In the genomic region with DNA sequence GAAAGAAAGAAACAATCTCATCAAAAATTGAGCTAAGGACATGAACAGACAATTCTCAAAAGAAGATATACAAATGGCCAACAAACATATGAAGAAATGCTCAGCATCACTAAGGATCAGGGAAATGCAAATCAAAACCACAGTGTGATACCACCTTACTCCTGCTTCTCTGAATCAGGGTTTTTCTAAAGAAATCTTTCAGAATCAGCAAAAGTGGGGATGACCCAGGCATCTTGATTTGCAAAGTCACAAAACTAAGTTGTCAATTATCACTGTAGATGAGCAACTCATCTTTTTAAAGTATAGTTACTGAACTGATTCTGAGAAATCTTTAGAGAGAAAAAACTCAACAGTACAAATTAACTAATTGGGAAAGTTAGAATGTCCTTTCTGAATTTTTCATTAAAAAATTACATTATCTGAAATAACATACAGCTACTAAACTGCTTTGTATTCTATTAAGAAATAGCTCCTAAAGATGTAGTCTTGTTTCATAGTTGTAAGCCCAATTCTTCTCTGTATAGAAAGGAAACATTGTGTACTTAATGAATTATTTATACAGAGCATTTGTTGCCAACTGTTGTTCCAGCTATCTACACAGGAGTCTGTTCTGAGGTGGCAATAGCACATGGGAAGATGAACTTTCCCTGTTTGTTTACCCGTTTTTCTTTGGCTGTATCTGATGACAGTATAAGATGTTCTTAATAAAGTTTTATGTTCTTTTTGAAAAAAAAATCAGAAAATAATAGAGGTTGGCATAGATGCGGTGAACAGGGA, we compare ENCODE assay signal across 7 cellular contexts. TPM values are rescaled to one million over a fixed set of nuclear protein-coding genes. Genes with fewer than 3 reads are reported as not detected.
DNase-seq lines count a peak whose midpoint lies in the region; ATAC-seq and TF ChIP-seq lines count a peak whose summit lies in the region.
"Not testable (repeated sequence)": the region's sequence is repeated elsewhere in the genome, so short reads cannot be mapped to it uniquely, and the experiment has no call there.

No MANE protein-coding gene starts in this region.

- H3K27ac Mint-ChIP-seq in IgD-negative memory B cell (peak overlapping the region in 2 of 3 donors; percentile 10 to 28), naive B cell (peak overlapping the region in 3 of 6 donors; percentile 28 to 77 (median 62))
- H3K27ac Mint-ChIP-seq in activated naive CD8-positive, alpha-beta T cell treated with anti-CD3 and anti-CD28 coated beads for 36 hours = peak overlapping the region; percentile 3
- not testable (repeated sequence) for H3K27ac Mint-ChIP-seq in stimulated activated effector memory CD8-positive, alpha-beta T cell treated with anti-CD3 and anti-CD28 coated beads, Interleukin-12 subunit alpha, Interleukin-12 subunit beta, amount 100 ng/mL, for 72 hours

- peaks cover 12% of the 10 kb centered on the region for H3K36me3 ChIP-seq in OCI-LY3 (replicated peaks; ENCODE audit: low read depth, low read length)

- peaks cover 26 to 43% (median 36%) of the 10 kb centered on the region in 3 donors for H3K4me1 Mint-ChIP-seq in IgD-negative memory B cell
- H3K4me1 Mint-ChIP-seq in activated naive CD8-positive, alpha-beta T cell treated with anti-CD3 and anti-CD28 coated beads for 36 hours = peaks cover 18% of the 10 kb centered on the region
- peaks cover 29 to 60% (median 50%) of the 10 kb centered on the region in 3 donors for H3K4me1 Mint-ChIP-seq in naive B cell
- H3K4me1 Mint-ChIP-seq in stimulated activated effector memory CD8-positive, alpha-beta T cell treated with anti-CD3 and anti-CD28 coated beads, Interleukin-12 subunit alpha, Interleukin-12 subunit beta, amount 100 ng/mL, for 72 hours = peaks cover 14% of the 10 kb centered on the region

- H3K9ac ChIP-seq in OCI-LY3 (ENCODE audit: low read length) = not testable (repeated sequence)

- not testable (repeated sequence) for H4K20me1 ChIP-seq in OCI-LY3 (ENCODE audit: insufficient read depth, low read length)

- H3K36me3 Mint-ChIP-seq in IgD-negative memory B cell; activated naive CD8-positive, alpha-beta T cell treated with anti-CD3 and anti-CD28 coated beads for 36 hours; stimulated activated effector memory CD8-positive, alpha-beta T cell treated with anti-CD3 and anti-CD28 coated beads, Interleukin-12 subunit alpha, Interleukin-12 subunit beta, amount 100 ng/mL, for 72 hours: not testable (repeated sequence)
- H3K36me3 Mint-ChIP-seq in naive B cell = peaks cover 0 to 10% of the 10 kb centered on the region in 2 donors

- TF ChIP-seq CTCF in GM12865 (IDR thresholded peaks at IDR 0.05; ENCODE audit: insufficient read depth, low read depth, low read length, missing control alignments); OCI-LY3 (IDR thresholded peaks at IDR 0.05; ENCODE audit: low read depth, low read length): not testable (repeated sequence)

- H3K4me3 ChIP-seq in GM12865 (ENCODE audit: low read depth, low read length); OCI-LY3 (ENCODE audit: low read length): not testable (repeated sequence)

- peak overlapping the region in 3 of 4 donors; percentile 6 to 84 (median 76) for H3K4me3 Mint-ChIP-seq in IgD-negative memory B cell
- not testable (repeated sequence) for H3K4me3 Mint-ChIP-seq in activated naive CD8-positive, alpha-beta T cell treated with anti-CD3 and anti-CD28 coated beads for 36 hours; stimulated activated effector memory CD8-positive, alpha-beta T cell treated with anti-CD3 and anti-CD28 coated beads, Interleukin-12 subunit alpha, Interleukin-12 subunit beta, amount 100 ng/mL, for 72 hours
- H3K4me3 Mint-ChIP-seq in naive B cell = peak overlapping the region in 5 of 8 donors; percentile 17 to 61 (median 36)

- H2AFZ ChIP-seq in OCI-LY3 (ENCODE audit: low read depth, low read length) = not testable (repeated sequence)

- not testable (repeated sequence) for H3K9me3 ChIP-seq in OCI-LY3 (ENCODE audit: insufficient read depth, low read length)

- not testable (repeated sequence) for ATAC-seq in naive B cell (ENCODE audit: low read depth in 2 of 2)
- peak; percentile 51 for ATAC-seq in stimulated activated effector memory CD8-positive, alpha-beta T cell treated with anti-CD3 and anti-CD28 coated beads, Interleukin-12 subunit alpha, Interleukin-12 subunit beta, amount 100 ng/mL, for 72 hours

- H3K4me2 ChIP-seq in OCI-LY3 (ENCODE audit: low read length) = peak overlapping the region; percentile 22

- H3K79me2 ChIP-seq in OCI-LY3 (ENCODE audit: low read length) = not testable (repeated sequence)

- not testable (repeated sequence) for H3K9me3 Mint-ChIP-seq in IgD-negative memory B cell; activated naive CD8-positive, alpha-beta T cell treated with anti-CD3 and anti-CD28 coated beads for 36 hours; stimulated activated effector memory CD8-positive, alpha-beta T cell treated with anti-CD3 and anti-CD28 coated beads, Interleukin-12 subunit alpha, Interleukin-12 subunit beta, amount 100 ng/mL, for 72 hours
- H3K9me3 Mint-ChIP-seq in naive B cell = peaks cover 3 to 30% (median 12%) of the 10 kb centered on the region in 7 donors

- peaks cover 36% of the 10 kb centered on the region for H3K4me1 ChIP-seq in OCI-LY3 (ENCODE audit: low read length)

- H3K27me3 Mint-ChIP-seq in IgD-negative memory B cell; activated naive CD8-positive, alpha-beta T cell treated with anti-CD3 and anti-CD28 coated beads for 36 hours; naive B cell: not testable (repeated sequence)

- H3K27ac ChIP-seq in OCI-LY3 (ENCODE audit: low read length) = peak overlapping the region; percentile 57

- peak; percentile 2 for DNase-seq in GM12865 (ENCODE audit: low read depth)
- DNase-seq in activated naive CD8-positive, alpha-beta T cell treated with anti-CD3 and anti-CD28 coated beads for 36 hours; naive B cell; stimulated activated effector memory CD8-positive, alpha-beta T cell treated with anti-CD3 and anti-CD28 coated beads, Interleukin-12 subunit alpha, Interleukin-12 subunit beta, amount 100 ng/mL, for 72 hours (ENCODE audit: low spot score in 2 of 2): not testable (repeated sequence)
- peak; percentile 32 for DNase-seq in globus pallidus (ENCODE audit: low spot score)

- H3K27me3 ChIP-seq in OCI-LY3 (ENCODE audit: low read depth, low read length) = not testable (repeated sequence)

RNA-seq across cellular contexts. Expression of a gene that starts 50.1 kb away (rescaled TPM):
- polyA plus RNA-seq in IgD-negative memory B cell (4.9 TPM), naive B cell (ENCODE audit: low read depth in 6 of 6) (1 to 10 TPM; 5.1 to 10.0 (median 8.4) TPM)
- total RNA-seq in activated naive CD8-positive, alpha-beta T cell treated with anti-CD3 and anti-CD28 coated beads for 36 hours = 1 to 10 TPM in 1 of 2 experiments, under 1 TPM in 1; 0.88 to 1.3 TPM
